8 cellular contexts compared by ENCODE assay signal in the genomic region with DNA sequence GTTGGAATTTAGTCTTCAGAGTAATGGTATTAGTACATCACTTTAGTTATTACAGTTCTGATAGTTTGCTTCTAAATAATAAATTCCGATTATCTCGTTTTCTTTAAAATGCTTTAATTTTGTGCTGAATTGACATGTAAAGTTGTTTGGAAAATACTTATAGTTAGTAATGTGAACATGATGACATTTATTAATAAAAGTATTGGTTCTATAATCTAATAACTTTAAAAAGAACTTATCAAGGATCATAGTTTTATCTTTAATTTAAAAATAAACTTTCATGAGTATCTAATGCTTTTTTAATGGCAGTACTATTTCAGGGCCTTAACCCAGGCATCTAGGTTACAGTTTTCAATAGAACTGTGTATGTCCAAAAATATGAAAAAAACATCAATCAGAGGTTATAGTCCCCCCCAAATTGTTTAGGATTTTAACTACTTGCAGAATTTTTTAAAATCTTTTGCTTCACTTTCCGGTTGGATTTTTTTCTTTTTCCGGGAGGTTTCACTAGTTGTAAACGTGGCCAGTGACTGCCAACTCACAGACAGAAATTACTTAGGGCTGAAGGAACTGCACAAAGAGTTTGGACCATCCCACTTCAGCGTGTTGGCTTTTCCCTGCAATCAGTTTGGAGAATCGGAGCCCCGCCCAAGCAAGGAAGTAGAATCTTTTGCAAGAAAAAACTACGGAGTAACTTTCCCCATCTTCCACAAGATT. TPM values are rescaled to one million over a fixed set of nuclear protein-coding genes. Genes with fewer than 3 reads are reported as not detected.
A peak's percentile ranks its signal among the peaks of the same experiment; 100 is the strongest.
DNase-seq lines count a peak whose midpoint lies in the region; ATAC-seq and TF ChIP-seq lines count a peak whose summit lies in the region.

No MANE protein-coding gene starts in this region.

- DNase-seq in AG10803 (ENCODE audit: low read depth), result peak; percentile 96
- DNase-seq in RKO (ENCODE audit: low spot score), result peak; percentile 95
- peak; percentile 94 for DNase-seq in fibroblast of gingiva (ENCODE audit: low read depth)
- DNase-seq in RPMI8226, result no peak
- DNase-seq in CD8-positive, alpha-beta T cell, result no peak
- no peak for DNase-seq in hypothalamus (lab: John Stamatoyannopoulos, UW)
- DNase-seq in NCI-H2081 treated with DMSO at 0.1 percent for 48 hours (lab: John Stamatoyannopoulos, UW), result no peak

- H3K4me1 Mint-ChIP-seq in CD8-positive, alpha-beta T cell (ENCODE audit: low read depth), result no peaks in the 10 kb centered on the region

- H3K27me3 Mint-ChIP-seq in CD8-positive, alpha-beta T cell (ENCODE audit: low read depth), result peaks cover 24% of the 10 kb centered on the region

- H2AFZ ChIP-seq in neuron (ENCODE audit: low read depth, low read length), result peak overlapping the region; percentile 81

- peaks cover 6% of the 10 kb centered on the region for H3K27me3 ChIP-seq in neuron (ENCODE audit: insufficient read depth, low read length)
- no peaks in the 10 kb centered on the region for H3K27me3 ChIP-seq in CD8-positive, alpha-beta T cell (ENCODE audit: insufficient read depth, low read length)

- peaks cover 18% of the 10 kb centered on the region for H3K36me3 ChIP-seq in neuron (ENCODE audit: insufficient read depth, low read length)
- no peaks in the 10 kb centered on the region for H3K36me3 ChIP-seq in CD8-positive, alpha-beta T cell (ENCODE audit: insufficient read depth, low read length)

- H3K4me3 Mint-ChIP-seq in CD8-positive, alpha-beta T cell, result no peak overlapping the region

- POLR2A ChIA-PET in CD8-positive, alpha-beta T cell (lab: Charles Lee), result interaction anchor here (1.4 kb wide), 1 partner anchor 255 kb away, joined by 3 read pairs; no protein-coding TSS in a partner anchor

- no peaks in the 10 kb centered on the region for H3K36me3 Mint-ChIP-seq in CD8-positive, alpha-beta T cell

- H3K4me3 ChIP-seq in AG10803 (ENCODE audit: low read length) (peak overlapping the region; percentile 65), neuron (ENCODE audit: low read length) (peak overlapping the region; percentile 97)
- no peak overlapping the region for H3K4me3 ChIP-seq in CD8-positive, alpha-beta T cell (ENCODE audit: low read depth, low read length)

- no peak for ATAC-seq in CD8-positive, alpha-beta T cell

- H3K4me1 ChIP-seq in neuron (ENCODE audit: insufficient read depth, low read length), result peaks cover 4% of the 10 kb centered on the region
- H3K4me1 ChIP-seq in CD8-positive, alpha-beta T cell (ENCODE audit: insufficient read depth, low read length), result no peaks in the 10 kb centered on the region

- H3K9me3 ChIP-seq in neuron (ENCODE audit: low read length), result no peaks in the 10 kb centered on the region
- no peaks in the 10 kb centered on the region for H3K9me3 ChIP-seq in CD8-positive, alpha-beta T cell (ENCODE audit: low read length)

- no peak for TF ChIP-seq CTCF in AG10803 (conservative IDR thresholded peaks at IDR 0.05; ENCODE audit: low read length)
- no peak for TF ChIP-seq CTCF in CD8-positive, alpha-beta T cell (IDR thresholded peaks at IDR 0.05)

- H3K27ac ChIP-seq in CD8-positive, alpha-beta T cell (ENCODE audit: low read depth, low read length), result no peak overlapping the region

- intact Hi-C loops in CD8-positive, alpha-beta T cell (cut with DNase I, micrococcal nuclease), result no loop called here

- H3K9me3 Mint-ChIP-seq in CD8-positive, alpha-beta T cell, result no peaks in the 10 kb centered on the region

- H3K27ac Mint-ChIP-seq in CD8-positive, alpha-beta T cell, result no peak overlapping the region

- CTCF ChIA-PET in CD8-positive, alpha-beta T cell (lab: Charles Lee), result interaction anchor here (0.6 to 6.1 kb wide), 42 partner anchors 7 to 645 kb away, joined by 3 to 179 read pairs (median 5); partner anchors contain the start of genes GZMK and SNX18

RNA-seq across cellular contexts. Expression of gene GPX8, which starts 0.7 kb away (rescaled TPM):
- not detected for total RNA-seq in CD8-positive, alpha-beta T cell

RNA-seq across cellular contexts. Expression of gene CDC20B, which starts 12.3 kb away (rescaled TPM):
- not detected for total RNA-seq in CD8-positive, alpha-beta T cell

RNA-seq across cellular contexts. Expression of gene GZMA, which starts 58.2 kb away (rescaled TPM):
- total RNA-seq in CD8-positive, alpha-beta T cell, result 10 to 100 TPM; 13.4 to 13.6 TPM

Comparison
In these comparisons a context has a peak if more than half of its experiments do, and no peak if none do; other contexts are left out.
1. DNase-seq: peak in AG10803 (single experiment), RKO (single experiment) and fibroblast of gingiva (single experiment); none in RPMI8226 (single experiment), CD8-positive, alpha-beta T cell (0 of 7), hypothalamus (0 of 51) and NCI-H2081 treated with DMSO at 0.1 percent for 48 hours (single experiment).